Comparison of ENCODE assay signal across 21 cellular contexts in the genomic region with DNA sequence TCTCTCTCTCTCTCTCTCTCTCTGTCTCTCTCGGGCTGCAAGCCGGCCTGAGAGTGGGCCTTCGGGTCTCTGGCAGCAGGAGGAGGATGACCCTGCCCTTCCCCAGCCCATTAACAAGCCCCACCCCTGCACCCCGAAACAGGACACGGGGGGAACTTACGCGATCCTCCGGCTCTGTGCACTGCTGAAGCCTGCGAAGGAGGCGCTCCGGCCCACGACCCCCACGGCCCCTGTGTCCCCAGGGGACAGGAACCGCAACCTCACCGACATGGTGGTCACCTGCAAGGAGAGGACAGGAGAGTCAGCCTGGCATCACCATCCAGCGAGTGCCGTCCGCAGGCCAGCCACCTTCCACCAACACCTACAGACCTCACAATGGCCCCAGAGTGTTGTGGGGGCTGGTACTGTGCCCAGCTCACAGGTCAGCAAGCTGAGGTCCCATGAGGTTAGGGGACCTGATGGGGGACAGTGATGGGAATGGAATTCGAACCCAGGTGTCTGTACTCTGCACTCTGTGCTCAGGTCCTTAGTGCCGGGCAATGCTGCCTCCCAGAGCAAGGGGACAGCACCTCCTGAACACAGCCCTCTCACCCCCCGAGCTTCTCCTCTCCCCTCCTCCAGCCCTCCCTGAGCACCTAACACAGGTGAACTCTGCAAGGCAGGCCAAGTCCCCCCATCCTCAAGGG.
A peak's percentile ranks its signal among the peaks of the same experiment; 100 is the strongest.
DNase-seq lines count a peak whose midpoint lies in the region; ATAC-seq, FAIRE-seq and TF ChIP-seq lines count a peak whose summit lies in the region.
"Had no signal": no experiment of that assay in that cellular context is flagged by ENCODE, and none has a peak within 500 bp of the region (broad histone marks: within the 10 kb centered on the region; RNA-seq: fewer than 3 reads in every experiment).

No MANE protein-coding gene starts in this region.

- no peak for FAIRE-seq in K562 (lab: Jason Lieb, UNC)

- H3K27ac ChIP-seq in BLaER1 (peak overlapping the region; percentile 95; the same call in 1 of the 2 replicates), K562 (ENCODE audit: extremely low read depth, low read depth, low read length) (no peak overlapping the region), neural progenitor cell (no peak overlapping the region)
- H3K27ac ChIP-seq: PC-9 had no signal

- in situ Hi-C loops in K562 (cut with MboI), result no loop called here

- H3K79me2 ChIP-seq in K562 (ENCODE audit: control insufficient read depth, insufficient read depth, low read length) (peaks cover 40% of the 10 kb centered on the region), neural progenitor cell (ENCODE audit: low read depth) (no peaks in the 10 kb centered on the region)

- H3K36me3 ChIP-seq in BLaER1, result no peaks in the 10 kb centered on the region; the same call in 1 of the 2 replicates
- no peaks in the 10 kb centered on the region for H3K36me3 ChIP-seq in H7 (replicated peaks; ENCODE audit: control insufficient read depth, insufficient read depth, low read length)
- peaks cover 40% of the 10 kb centered on the region; the same call in 1 of the 3 replicates for H3K36me3 ChIP-seq in K562 (ENCODE audit: control insufficient read depth, insufficient read depth, low read length)
- H3K36me3 ChIP-seq in neural progenitor cell, result no peaks in the 10 kb centered on the region
- H3K36me3 ChIP-seq: HAP-1 had no signal

- H3K27me3 Mint-ChIP-seq in neural progenitor cell (ENCODE audit: insufficient read depth, low read depth), result peaks cover 2% of the 10 kb centered on the region

- peaks cover 19% of the 10 kb centered on the region for H3K4me1 Mint-ChIP-seq in neural progenitor cell

- DNase-seq in H7 (peak; percentile 55), K562 (ENCODE audit: extremely low read depth in 1 of 4, low spot score in 3 of 4) (no peak), neural progenitor cell (ENCODE audit: low spot score) (no peak), NCI-H2029 (lab: John Stamatoyannopoulos, UW) (no peak)
- DNase-seq: C1 segment of cervical spinal cord; CD8-positive, alpha-beta T cell; GF-D8; KG1; NCI-H1092 treated with DMSO at 0.1 percent for 48 hours; NCI-H1436 treated with DMSO at 0.1 percent for 48 hours; NCI-H2029 treated with DMSO at 0.1 percent for 48 hours; NCI-H226; NCI-H510A treated with DMSO at 0.1 percent for 48 hours; NCI-H748 treated with DMSO at 0.1 percent for 48 hours; PC-9; SIG-M5 had no signal

- TF ChIP-seq RAD21 in K562 (CRISPR knock-in tag; conservative IDR thresholded peaks at IDR 0.05 in 1 of 2, IDR thresholded peaks at IDR 0.05 in 1 of 2), result no peak

- POLR2A ChIA-PET in K562 (lab: Yijun Ruan, JAX), result no interaction called here

- H3K4me2 ChIP-seq in BLaER1, result peak overlapping the region; percentile 99
- no peak overlapping the region for H3K4me2 ChIP-seq in K562 (ENCODE audit: insufficient read depth, low read length)
- H3K4me2 ChIP-seq in neural progenitor cell, result no peak overlapping the region

- no peaks in the 10 kb centered on the region for H3K9me1 ChIP-seq in K562 (ENCODE audit: control insufficient read depth, insufficient read depth, low read length)

- H3K4me3 ChIP-seq in BLaER1 (no peak overlapping the region), H7 (ENCODE audit: insufficient read depth, low read depth, low read length) (no peak overlapping the region), K562 (no peak overlapping the region), neural progenitor cell (no peak overlapping the region)
- H3K4me3 ChIP-seq: HAP-1, PC-9 had no signal

- H3K9ac ChIP-seq in BLaER1, result peak overlapping the region; percentile 74; the same call in 1 of the 2 replicates
- peak overlapping the region in 1 of 2 experiments; percentile 46; a peak in 2 of 4 replicates for H3K9ac ChIP-seq in K562 (ENCODE audit: insufficient read depth in 1 of 2, low read depth in 2 of 2, low read length in 2 of 2)
- H3K9ac ChIP-seq in neural progenitor cell, result no peak overlapping the region

- H3K36me3 Mint-ChIP-seq in neural progenitor cell, result no peaks in the 10 kb centered on the region
- H3K36me3 Mint-ChIP-seq: CD8-positive, alpha-beta T cell had no signal

- no peaks in the 10 kb centered on the region for H3K27me3 ChIP-seq in BLaER1
- no peaks in the 10 kb centered on the region for H3K27me3 ChIP-seq in H7 (ENCODE audit: control insufficient read depth, insufficient read depth, low read length)
- H3K27me3 ChIP-seq in K562 (ENCODE audit: control insufficient read depth in 2 of 2, insufficient read depth in 2 of 2, low read length in 2 of 2), result no peaks in the 10 kb centered on the region
- H3K27me3 ChIP-seq in neural progenitor cell, result no peaks in the 10 kb centered on the region

- TF ChIP-seq CTCF in K562 (IDR thresholded peaks at IDR 0.05 in 2 of 3, conservative IDR thresholded peaks at IDR 0.05 in 1 of 3; ENCODE audit: insufficient read depth in 2 of 3, low read depth in 1 of 3, low read length in 3 of 3), result no peak
- no peak for TF ChIP-seq CTCF in neural progenitor cell (IDR thresholded peaks at IDR 0.05)

- no peaks in the 10 kb centered on the region for H4K20me1 ChIP-seq in BLaER1
- peaks cover 25% of the 10 kb centered on the region; the same call in 1 of the 2 replicates for H4K20me1 ChIP-seq in K562 (replicated peaks; ENCODE audit: control insufficient read depth, insufficient read depth, low read length)
- no peaks in the 10 kb centered on the region for H4K20me1 ChIP-seq in neural progenitor cell (ENCODE audit: low read depth)

- TF ChIP-seq POLR2A in K562 (conservative IDR thresholded peaks at IDR 0.05), result no peak

- intact Hi-C loops in K562 (cut with micrococcal nuclease), result no loop called here

- no TSS peak for BruUV-seq in K562 (replicated peaks; lab: Mats Ljungman, UMichigan)

- WGBS in K562 (ENCODE audit: insufficient coverage, low coverage, missing lambda C conversion rate), result 93% methylated on average over 7 of the region's 21 CpGs

- ATAC-seq in K562 (no peak), HG02610 (IDR thresholded peaks at IDR 0.05; ENCODE audit: unreplicated experiment) (no peak), HG03432 (IDR thresholded peaks at IDR 0.05; ENCODE audit: unreplicated experiment) (no peak)
- ATAC-seq: CD8-positive, alpha-beta T cell; SK-N-SH treated with all-trans-retinoic acid at 6 μM for 48 hours had no signal

- no peak for TF ChIP-seq EP300 in K562 (IDR thresholded peaks at IDR 0.05; ENCODE audit: low read length)

- H2AFZ ChIP-seq in K562 (ENCODE audit: low read depth, low read length) (no peak overlapping the region), neural progenitor cell (replicated peaks) (no peak overlapping the region)
- H2AFZ ChIP-seq: PC-9 had no signal

- H3K4me3 Mint-ChIP-seq in neural progenitor cell, result no peak overlapping the region
- H3K4me3 Mint-ChIP-seq: CD8-positive, alpha-beta T cell had no signal

- no peaks in the 10 kb centered on the region for H3F3A ChIP-seq in neural progenitor cell (ENCODE audit: low read depth)

- peak overlapping the region; percentile 89 for H3K27ac Mint-ChIP-seq in neural progenitor cell
- H3K27ac Mint-ChIP-seq: CD8-positive, alpha-beta T cell had no signal

- CTCF ChIA-PET in K562 (lab: Yijun Ruan, JAX; ENCODE audit: low intra/inter-chr PET ratio), result no interaction called here

- no peaks in the 10 kb centered on the region for H3K9me3 Mint-ChIP-seq in neural progenitor cell
- H3K9me3 Mint-ChIP-seq: CD8-positive, alpha-beta T cell had no signal

- no peaks in the 10 kb centered on the region for H3K9me3 ChIP-seq in BLaER1
- no peaks in the 10 kb centered on the region for H3K9me3 ChIP-seq in K562 (replicated peaks; ENCODE audit: control insufficient read depth, insufficient read depth, low read depth, low read length)
- H3K9me3 ChIP-seq in neural progenitor cell (ENCODE audit: low read depth), result no peaks in the 10 kb centered on the region
- H3K9me3 ChIP-seq: HAP-1 had no signal

- peaks cover 86% of the 10 kb centered on the region for H3K4me1 ChIP-seq in BLaER1
- H3K4me1 ChIP-seq in K562 (replicated peaks in 1 of 2; ENCODE audit: control insufficient read depth in 2 of 2, insufficient read depth in 2 of 2, low read length in 2 of 2), result peaks cover 0 to 35% of the 10 kb centered on the region in 2 experiments; a peak in 3 of 5 replicates
- peaks cover 14% of the 10 kb centered on the region for H3K4me1 ChIP-seq in neural progenitor cell

TF ChIP-seq in K562, 482 proteins besides CTCF, POLR2A, EP300 and RAD21:
- TF ChIP-seq POLR2G (IDR thresholded peaks at IDR 0.05; ENCODE audit: low read depth, low read length) (peak; percentile 42; the same call in 1 of the 2 replicates), FOXJ2 (tag; IDR thresholded peaks at IDR 0.05) (no peak), ZNF644 (tag; IDR thresholded peaks at IDR 0.05; ENCODE audit: low read depth) (no peak), ZNF589 (CRISPR knock-in tag; IDR thresholded peaks at IDR 0.05; ENCODE audit: low read depth) (no peak)
